1 cellular context compared by ENCODE assay signal in genomic region chr7:42677751-42678231, GRCh38.
TF ChIP-seq lines count a peak whose summit lies in the region.

No MANE protein-coding gene starts in this region.

TF ChIP-seq in WTC11, 78 proteins besides CTCF, POLR2A, EP300 and RAD21 (continued from another document):
- TF ChIP-seq, protein P1, sequence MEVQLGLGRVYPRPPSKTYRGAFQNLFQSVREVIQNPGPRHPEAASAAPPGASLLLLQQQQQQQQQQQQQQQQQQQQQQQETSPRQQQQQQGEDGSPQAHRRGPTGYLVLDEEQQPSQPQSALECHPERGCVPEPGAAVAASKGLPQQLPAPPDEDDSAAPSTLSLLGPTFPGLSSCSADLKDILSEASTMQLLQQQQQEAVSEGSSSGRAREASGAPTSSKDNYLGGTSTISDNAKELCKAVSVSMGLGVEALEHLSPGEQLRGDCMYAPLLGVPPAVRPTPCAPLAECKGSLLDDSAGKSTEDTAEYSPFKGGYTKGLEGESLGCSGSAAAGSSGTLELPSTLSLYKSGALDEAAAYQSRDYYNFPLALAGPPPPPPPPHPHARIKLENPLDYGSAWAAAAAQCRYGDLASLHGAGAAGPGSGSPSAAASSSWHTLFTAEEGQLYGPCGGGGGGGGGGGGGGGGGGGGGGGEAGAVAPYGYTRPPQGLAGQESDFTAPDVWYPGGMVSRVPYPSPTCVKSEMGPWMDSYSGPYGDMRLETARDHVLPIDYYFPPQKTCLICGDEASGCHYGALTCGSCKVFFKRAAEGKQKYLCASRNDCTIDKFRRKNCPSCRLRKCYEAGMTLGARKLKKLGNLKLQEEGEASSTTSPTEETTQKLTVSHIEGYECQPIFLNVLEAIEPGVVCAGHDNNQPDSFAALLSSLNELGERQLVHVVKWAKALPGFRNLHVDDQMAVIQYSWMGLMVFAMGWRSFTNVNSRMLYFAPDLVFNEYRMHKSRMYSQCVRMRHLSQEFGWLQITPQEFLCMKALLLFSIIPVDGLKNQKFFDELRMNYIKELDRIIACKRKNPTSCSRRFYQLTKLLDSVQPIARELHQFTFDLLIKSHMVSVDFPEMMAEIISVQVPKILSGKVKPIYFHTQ (CRISPR knock-in tag; IDR thresholded peaks at IDR 0.05): no peak
- TF ChIP-seq NFYB (CRISPR knock-in tag; conservative IDR thresholded peaks at IDR 0.05; ENCODE audit: low read depth) (no peak), ESRRA (CRISPR knock-in tag; IDR thresholded peaks at IDR 0.05; ENCODE audit: borderline replicate concordance) (no peak), ZNF671 (CRISPR knock-in tag; IDR thresholded peaks at IDR 0.05) (no peak), ZNF219 (CRISPR knock-in tag; IDR thresholded peaks at IDR 0.05; ENCODE audit: borderline replicate concordance) (no peak), NR3C1 (CRISPR knock-in tag; conservative IDR thresholded peaks at IDR 0.05; ENCODE audit: low read depth) (no peak), ZNF416 (CRISPR knock-in tag; IDR thresholded peaks at IDR 0.05) (no peak), SOX15 (CRISPR knock-in tag; IDR thresholded peaks at IDR 0.05) (no peak), PRDM15 (CRISPR knock-in tag; IDR thresholded peaks at IDR 0.05) (no peak), TP53 (CRISPR knock-in tag; IDR thresholded peaks at IDR 0.05) (no peak)
TF ChIP-seq in WTC11: peak in this region for 0.
